ENCODE assay signal across 13 cellular contexts in genomic region chrX:155864655-155865054, GRCh38. TPM values are rescaled to one million over a fixed set of nuclear protein-coding genes. Genes with fewer than 3 reads are reported as not detected.
DNase-seq lines count a peak whose midpoint lies in the region; TF ChIP-seq lines count a peak whose summit lies in the region.
"Had no signal": no experiment of that assay in that cellular context is flagged by ENCODE, and none has a peak within 500 bp of the region (broad histone marks: within the 10 kb centered on the region; RNA-seq: fewer than 3 reads in every experiment).

No MANE protein-coding gene starts in this region.

- TF ChIP-seq CTCF in mesothelial cell of epicardium (IDR thresholded peaks at IDR 0.05; ENCODE audit: unreplicated experiment) = no peak

- no peak overlapping the region for H3K27ac Mint-ChIP-seq in mesothelial cell of epicardium
- H3K27ac Mint-ChIP-seq: activated naive CD4-positive, alpha-beta T cell treated with anti-CD3 and anti-CD28 coated beads, Interleukin-2, amount 50 U/mL, for 24 hours; B cell had no signal

- peaks cover 45% of the 10 kb centered on the region for H3K9me3 Mint-ChIP-seq in mesothelial cell of epicardium

- no peaks in the 10 kb centered on the region for H3K27me3 Mint-ChIP-seq in mesothelial cell of epicardium (ENCODE audit: low read depth)
- H3K27me3 Mint-ChIP-seq: B cell had no signal

- no peaks in the 10 kb centered on the region for H3K36me3 Mint-ChIP-seq in mesothelial cell of epicardium

- H3K4me3 Mint-ChIP-seq in mesothelial cell of epicardium = no peak overlapping the region
- H3K4me3 Mint-ChIP-seq: activated naive CD4-positive, alpha-beta T cell treated with anti-CD3 and anti-CD28 coated beads, Interleukin-2, amount 50 U/mL, for 24 hours; B cell had no signal

- DNase-seq in SIG-M5 treated with dmso at 0.1 percent for 504 hours (lab: John Stamatoyannopoulos, UW; ENCODE audit: unreplicated experiment) = peak; percentile 22
- no peak for DNase-seq in SIG-M5 (lab: John Stamatoyannopoulos, UW)
- peak; percentile 27 for DNase-seq in NAMALWA (ENCODE audit: low spot score)
- peak; percentile 11 for DNase-seq in dermis blood vessel endothelial cell
- DNase-seq in renal cortical epithelial cell (ENCODE audit: low read depth) = peak; percentile 12
- no peak for DNase-seq in mesothelial cell of epicardium (ENCODE audit: low spot score in 2 of 2, unreplicated experiment in 2 of 2)
- DNase-seq in NK-92 (lab: John Stamatoyannopoulos, UW; ENCODE audit: unreplicated experiment) = no peak
- DNase-seq in OCI-M2 (lab: John Stamatoyannopoulos, UW; ENCODE audit: unreplicated experiment) = no peak
- DNase-seq: NCI-H1694; Right ventricle myocardium superior; stimulated activated CD8-positive, alpha-beta memory T cell treated with anti-CD3 and anti-CD28 coated beads, Interleukin-4, amount 100 ng/mL, for 48 hours had no signal

- no peaks in the 10 kb centered on the region for H3K4me1 Mint-ChIP-seq in mesothelial cell of epicardium
- H3K4me1 Mint-ChIP-seq: activated naive CD4-positive, alpha-beta T cell treated with anti-CD3 and anti-CD28 coated beads, Interleukin-2, amount 50 U/mL, for 24 hours; B cell had no signal

RNA-seq across cellular contexts. Expression of gene VAMP7, which starts 16.5 kb away (rescaled TPM):
- total RNA-seq in dermis blood vessel endothelial cell = 46.5 and 66.2 TPM in 2 replicates
- 72.9 and 76.1 TPM in 2 replicates for total RNA-seq in renal cortical epithelial cell
- total RNA-seq in mesothelial cell of epicardium = 20.4 to 20.5 TPM (median 20.4 TPM) in 3 replicates

Comparison
In these comparisons a context has a peak if more than half of its experiments do, and no peak if none do; other contexts are left out.
1. DNase-seq: peak in SIG-M5 treated with dmso at 0.1 percent for 504 hours (single experiment), NAMALWA (single experiment), dermis blood vessel endothelial cell (single experiment) and renal cortical epithelial cell (single experiment); none in SIG-M5 (single experiment), mesothelial cell of epicardium (0 of 2), NK-92 (single experiment) and OCI-M2 (single experiment).